In the genomic region with DNA sequence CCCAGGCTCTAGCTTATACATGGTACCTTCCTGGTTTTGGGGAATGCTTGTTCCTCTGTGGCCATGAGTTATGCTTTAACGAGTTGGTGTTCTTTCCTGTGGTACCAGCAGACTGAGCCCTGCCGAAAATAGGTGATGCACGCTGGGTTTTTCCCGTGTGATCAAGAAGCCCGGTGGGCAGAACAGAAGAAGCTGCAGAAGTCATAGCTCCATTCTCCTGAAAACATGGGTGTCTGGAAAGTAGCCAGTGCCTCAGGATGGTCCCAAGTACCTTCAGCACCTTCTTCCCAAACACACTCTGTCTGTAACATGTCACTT, we compare ENCODE assay signal across 26 cellular contexts. TPM values are rescaled to one million over a fixed set of nuclear protein-coding genes. Genes with fewer than 3 reads are reported as not detected.
DNase-seq lines count a peak whose midpoint lies in the region; ATAC-seq, FAIRE-seq and TF ChIP-seq lines count a peak whose summit lies in the region.
"Had no signal": no experiment of that assay in that cellular context is flagged by ENCODE, and none has a peak within 500 bp of the region (broad histone marks: within the 10 kb centered on the region; RNA-seq: fewer than 3 reads in every experiment).

No MANE protein-coding gene starts in this region.

- no peaks in the 10 kb centered on the region for H3K4me1 ChIP-seq in CD4-positive, CD25-positive, alpha-beta regulatory T cell (ENCODE audit: control insufficient read depth, insufficient read depth, low read length, poor library complexity, severe bottlenecking)

- no peak overlapping the region for H3K4me3 Mint-ChIP-seq in CD4-positive, CD25-positive, alpha-beta regulatory T cell
- no peak overlapping the region for H3K4me3 Mint-ChIP-seq in neural crest cell
- no peak overlapping the region for H3K4me3 Mint-ChIP-seq in T-helper 17 cell
- H3K4me3 Mint-ChIP-seq: activated naive CD4-positive, alpha-beta T cell treated with anti-CD3 and anti-CD28 coated beads for 36 hours; CD4-positive, alpha-beta T cell; nephron; WTC11 had no signal

- CTCF ChIA-PET in RWPE1 (lab: Yijun Ruan, JAX), result no interaction called here

- H3K9me3 Mint-ChIP-seq in CD4-positive, CD25-positive, alpha-beta regulatory T cell, result no peaks in the 10 kb centered on the region
- no peaks in the 10 kb centered on the region for H3K9me3 Mint-ChIP-seq in neural crest cell
- H3K9me3 Mint-ChIP-seq: activated naive CD4-positive, alpha-beta T cell treated with anti-CD3 and anti-CD28 coated beads for 36 hours; CD4-positive, alpha-beta T cell; nephron; WTC11 had no signal

- peaks cover 6 to 35% (median 24%) of the 10 kb centered on the region in 4 donors for H3K4me1 Mint-ChIP-seq in CD4-positive, CD25-positive, alpha-beta regulatory T cell
- H3K4me1 Mint-ChIP-seq in neural crest cell (peaks cover 14% of the 10 kb centered on the region), T-helper 17 cell (peaks cover 16% of the 10 kb centered on the region)

- intact Hi-C loops in Right ventricle myocardium superior (cut with DNase I), result no loop called here

- ATAC-seq in CD4-positive, CD25-positive, alpha-beta regulatory T cell (ENCODE audit: low read depth in 2 of 2), result peak in 1 of 2 donors; percentile 29
- ATAC-seq in T-helper 17 cell (no peak), Right ventricle myocardium superior (ENCODE audit: poor library complexity) (no peak)
- ATAC-seq: sciatic nerve, WTC11 had no signal

- H3K4me3 ChIP-seq in CD4-positive, CD25-positive, alpha-beta regulatory T cell (ENCODE audit: low read depth, low read length), result peak overlapping the region; percentile 11

- peaks cover 15% of the 10 kb centered on the region for H3K36me3 ChIP-seq in CD4-positive, CD25-positive, alpha-beta regulatory T cell (ENCODE audit: control insufficient read depth, insufficient read depth, low read length)

- H3K27ac ChIP-seq in CD4-positive, CD25-positive, alpha-beta regulatory T cell (ENCODE audit: insufficient read depth, low read length, poor library complexity, severe bottlenecking), result no peak overlapping the region
- peak overlapping the region; percentile 58 for H3K27ac ChIP-seq in RWPE1

- peak overlapping the region in 1 of 3 donors; percentile 59 for H3K27ac Mint-ChIP-seq in CD4-positive, CD25-positive, alpha-beta regulatory T cell
- peak overlapping the region; percentile 3 for H3K27ac Mint-ChIP-seq in neural crest cell (ENCODE audit: unreplicated experiment)
- H3K27ac Mint-ChIP-seq in T-helper 17 cell, result no peak overlapping the region
- H3K27ac Mint-ChIP-seq: activated naive CD4-positive, alpha-beta T cell treated with anti-CD3 and anti-CD28 coated beads for 36 hours; CD4-positive, alpha-beta T cell; WTC11 had no signal

- H3K9me3 ChIP-seq in CD4-positive, CD25-positive, alpha-beta regulatory T cell (ENCODE audit: control insufficient read depth in 2 of 2, low read length in 2 of 2), result no peaks in the 10 kb centered on the region
- H3K9me3 ChIP-seq in T-helper 17 cell (ENCODE audit: control insufficient read depth, low read length, poor library complexity, severe bottlenecking), result no peaks in the 10 kb centered on the region

- H3K36me3 Mint-ChIP-seq in CD4-positive, CD25-positive, alpha-beta regulatory T cell, result peaks cover 18% of the 10 kb centered on the region
- H3K36me3 Mint-ChIP-seq in neural crest cell (ENCODE audit: low read depth), result peaks cover 6% of the 10 kb centered on the region
- peaks cover 6% of the 10 kb centered on the region for H3K36me3 Mint-ChIP-seq in T-helper 17 cell (ENCODE audit: low read depth)
- H3K36me3 Mint-ChIP-seq: WTC11 had no signal

- FAIRE-seq in GM18507 (lab: Jason Lieb, UNC), result peak; percentile 57
- FAIRE-seq: G401.6, GM19239, H1 had no signal

- TF ChIP-seq CTCF in RWPE1 (conservative IDR thresholded peaks at IDR 0.05; ENCODE audit: low read depth) (no peak), neural crest cell (conservative IDR thresholded peaks at IDR 0.05) (no peak)

- POLR2A ChIA-PET in RWPE1 (lab: Yijun Ruan, JAX; ENCODE audit: low non-redundant PET), result no interaction called here

- DNase-seq in CD4-positive, CD25-positive, alpha-beta regulatory T cell, result no peak
- no peak for DNase-seq in GM18507 (ENCODE audit: extremely low spot score, insufficient read length, low read depth)
- no peak for DNase-seq in RWPE1 (ENCODE audit: low spot score)
- no peak for DNase-seq in neural crest cell (ENCODE audit: low read depth, low spot score)
- no peak for DNase-seq in T-helper 17 cell
- no peak for DNase-seq in Right ventricle myocardium superior
- no peak for DNase-seq in DMS 273 treated with DMSO at 0.1 percent for 48 hours (lab: John Stamatoyannopoulos, UW)
- DNase-seq: activated naive CD4-positive, alpha-beta T cell treated with anti-CD3 and anti-CD28 coated beads for 36 hours; activated T-cell treated with anti-CD3 and anti-CD28 coated beads, Interleukin-2, amount 50 U/mL, for 1 hour; CD4-positive, alpha-beta T cell; cerebellar nuclear complex; DMS153; hippocampal formation; Karpas-422; MV-4-11; NCI-H2171 treated with DMSO at 0.1 percent for 48 hours; NCI-H526 treated with DMSO at 0.1 percent for 48 hours; stimulated activated CD4-positive, alpha-beta T cell treated with anti-CD3 and anti-CD28 coated beads, Interleukin-15, amount 100 ng/mL, for 24 hours; stimulated activated CD8-positive, alpha-beta memory T cell treated with anti-CD3 and anti-CD28 coated beads, Interleukin-4, amount 100 ng/mL, for 48 hours; T1000 had no signal

- H3K27me3 ChIP-seq in CD4-positive, CD25-positive, alpha-beta regulatory T cell (ENCODE audit: control insufficient read depth, insufficient read depth, low read length), result no peaks in the 10 kb centered on the region

- no peaks in the 10 kb centered on the region for H3K27me3 Mint-ChIP-seq in CD4-positive, CD25-positive, alpha-beta regulatory T cell
- H3K27me3 Mint-ChIP-seq in neural crest cell (ENCODE audit: low read depth) (no peaks in the 10 kb centered on the region), T-helper 17 cell (no peaks in the 10 kb centered on the region)
- H3K27me3 Mint-ChIP-seq: CD4-positive, alpha-beta T cell had no signal

RNA-seq across cellular contexts. Expression of a gene that starts 25.2 kb away (rescaled TPM):
- 40.4 TPM for total RNA-seq in CD4-positive, CD25-positive, alpha-beta regulatory T cell
- polyA plus RNA-seq in CD4-positive, CD25-positive, alpha-beta regulatory T cell, result 1 to 10 TPM; 1.9 to 3.1 (median 2.6) TPM
- 31.9 and 36.6 TPM in 2 replicates for total RNA-seq in neural crest cell
- 10 to 100 TPM; 30.2 to 34.6 TPM for total RNA-seq in T-helper 17 cell
- 15.1 TPM for total RNA-seq in Right ventricle myocardium superior

RNA-seq across cellular contexts. Expression of a gene that starts 28.4 kb away (rescaled TPM):
- 42.2 TPM for total RNA-seq in CD4-positive, CD25-positive, alpha-beta regulatory T cell
- polyA plus RNA-seq in CD4-positive, CD25-positive, alpha-beta regulatory T cell, result 10 to 100 TPM; 17.0 to 26.1 (median 24.5) TPM
- total RNA-seq in neural crest cell (14.8 and 16.6 TPM in 2 replicates), T-helper 17 cell (10 to 100 TPM; 26.7 to 35.6 TPM), Right ventricle myocardium superior (14.3 TPM)

RNA-seq across cellular contexts. Expression of a gene that starts 39.2 kb away (rescaled TPM):
- 30.1 TPM for total RNA-seq in CD4-positive, CD25-positive, alpha-beta regulatory T cell
- 1 to 10 TPM in 2 of 4 donors, under 1 TPM in 2; 0.42 to 3.4 (median 1.4) TPM for polyA plus RNA-seq in CD4-positive, CD25-positive, alpha-beta regulatory T cell
- total RNA-seq in neural crest cell (5.7 and 8.5 TPM in 2 replicates), T-helper 17 cell (10 to 100 TPM; 23.1 to 34.8 TPM), Right ventricle myocardium superior (3.6 TPM)
